Comparison of ENCODE assay signal across 32 cellular contexts in the genomic region with DNA sequence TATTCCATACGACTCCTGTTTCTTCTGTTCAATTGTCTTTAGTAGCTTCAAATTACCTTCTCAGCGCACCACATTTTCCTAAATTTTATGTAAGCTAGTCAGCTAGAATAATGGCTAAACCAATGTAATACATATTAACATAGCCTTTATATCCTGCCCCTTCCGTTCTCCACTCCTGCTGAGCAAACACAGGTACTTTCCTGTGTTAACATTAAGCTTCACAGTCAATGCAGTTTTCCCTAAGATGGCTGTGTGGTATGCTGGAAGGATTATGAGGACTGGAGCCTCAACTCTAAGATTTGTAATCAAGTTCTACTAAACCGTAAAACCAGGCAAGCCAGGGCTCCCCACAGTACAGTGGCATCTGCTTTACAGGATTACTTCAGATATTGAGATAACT. TPM values are rescaled to one million over a fixed set of nuclear protein-coding genes. Genes with fewer than 3 reads are reported as not detected.
"Had no signal": no experiment of that assay in that cellular context is flagged by ENCODE, and none has a peak within 500 bp of the region (broad histone marks: within the 10 kb centered on the region; RNA-seq: fewer than 3 reads in every experiment).

No MANE protein-coding gene starts in this region.

- H3K36me3 Mint-ChIP-seq: activated naive CD4-positive, alpha-beta T cell treated with anti-CD3 and anti-CD28 coated beads, Interleukin-2, amount 50 U/mL, for 72 hours; T-cell had no signal

- H3K36me3 ChIP-seq: adrenal gland, breast epithelium, SJCRH30 had no signal

- H3K4me1 Mint-ChIP-seq: activated CD4-positive, alpha-beta T cell treated with anti-CD3 and anti-CD28 coated beads, Interleukin-2, amount 10 ng/mL, durations not matched to agents 24 days and 14 days; T-cell had no signal

- H3K27ac ChIP-seq: adrenal gland, body of pancreas, breast epithelium, SJCRH30, VCaP had no signal

- H3K27ac Mint-ChIP-seq: activated CD4-positive, alpha-beta T cell treated with anti-CD3 and anti-CD28 coated beads, Interleukin-2, amount 10 ng/mL, durations not matched to agents 24 days and 14 days; activated naive CD4-positive, alpha-beta T cell treated with anti-CD3 and anti-CD28 coated beads for 36 hours; activated naive CD4-positive, alpha-beta T cell treated with anti-CD3 and anti-CD28 coated beads, Interleukin-2, amount 50 U/mL, for 72 hours; activated T-helper 1 cell treated with anti-CD3 and anti-CD28 coated beads, Interleukin-12 subunit alpha, Interleukin-12 subunit beta, Interleukin-2, Interleukin-4 antibody, amounts not matched to agents 30 ng/mL and 10 ng/mL and 1 ng/mL, durations not matched to agents 14 hours and 24 hours and 36 hours; T-cell had no signal

- H3K9me3 ChIP-seq: adrenal gland, body of pancreas, breast epithelium, SJCRH30 had no signal

- H3K4me3 Mint-ChIP-seq: activated CD4-positive, alpha-beta T cell treated with anti-CD3 and anti-CD28 coated beads, Interleukin-2, amount 10 ng/mL, durations not matched to agents 24 days and 14 days; activated naive CD4-positive, alpha-beta T cell treated with anti-CD3 and anti-CD28 coated beads for 36 hours; activated T-cell treated with anti-CD3 and anti-CD28 coated beads, Interleukin-2, amount 50 U/mL, for 4 hours; activated T-helper 1 cell treated with anti-CD3 and anti-CD28 coated beads, Interleukin-12 subunit alpha, Interleukin-12 subunit beta, Interleukin-2, Interleukin-4 antibody, amounts not matched to agents 30 ng/mL and 10 ng/mL and 1 ng/mL, durations not matched to agents 14 hours and 24 hours and 36 hours; T-cell had no signal

- H3K9me3 Mint-ChIP-seq: activated CD4-positive, alpha-beta T cell treated with anti-CD3 and anti-CD28 coated beads, Interleukin-2, amount 10 ng/mL, durations not matched to agents 24 days and 14 days; activated naive CD4-positive, alpha-beta T cell treated with anti-CD3 and anti-CD28 coated beads for 36 hours; activated T-helper 1 cell treated with anti-CD3 and anti-CD28 coated beads, Interleukin-12 subunit alpha, Interleukin-12 subunit beta, Interleukin-2, Interleukin-4 antibody, amounts not matched to agents 30 ng/mL and 10 ng/mL and 1 ng/mL, durations not matched to agents 14 hours and 24 hours and 36 hours had no signal

- ATAC-seq: activated naive CD4-positive, alpha-beta T cell treated with anti-CD3 and anti-CD28 coated beads, Interleukin-2, amount 50 U/mL, for 72 hours; activated T-cell treated with anti-CD3 and anti-CD28 coated beads, Interleukin-2, amount 50 U/mL, for 4 hours; body of pancreas; Panc1; SK-N-SH treated with all-trans-retinoic acid at 6 μM for 48 hours; T-cell had no signal

- H3K4me3 ChIP-seq: adrenal gland, breast epithelium, SJCRH30 had no signal

- H3K27me3 Mint-ChIP-seq: activated CD4-positive, alpha-beta T cell treated with anti-CD3 and anti-CD28 coated beads, Interleukin-2, amount 10 ng/mL, durations not matched to agents 24 days and 14 days; T-cell had no signal

- H3K4me1 ChIP-seq: adrenal gland, body of pancreas, breast epithelium, SJCRH30 had no signal

- DNase-seq: activated CD4-positive, alpha-beta T cell treated with anti-CD3 and anti-CD28 coated beads, Interleukin-2, amount 10 ng/mL, durations not matched to agents 24 days and 14 days; activated CD4-positive, alpha-beta T cell treated with anti-CD3 and anti-CD28 coated beads, Interleukin-2, amount 50 U/mL, for 48 hours; activated CD8-positive, alpha-beta memory T cell treated with anti-CD3 and anti-CD28 coated beads, Interleukin-2, amount 50 U/mL, for 4 hours; activated gamma-delta T cell treated with Interleukin-2 at 50 U/mL for 16 hours; activated naive CD4-positive, alpha-beta T cell treated with anti-CD3 and anti-CD28 coated beads for 36 hours; activated T-cell treated with anti-CD3 and anti-CD28 coated beads for 4 hours; activated T-cell treated with anti-CD3 and anti-CD28 coated beads, Interleukin-2, amount 50 U/mL, for 4 hours; adrenal gland; body of pancreas; NCI-H1092 treated with DMSO at 0.1 percent for 48 hours; NCI-H1417; NCI-H146; NCI-H187; NCI-H2081; NCI-H2171 treated with DMSO at 0.1 percent for 48 hours; NCI-H2227 treated with DMSO at 0.1 percent for 48 hours; NCI-H446; NCI-H510A treated with DMSO at 0.1 percent for 48 hours; NCI-H526 treated with DMSO at 0.1 percent for 48 hours; NCI-H774; SHP77; SJCRH30; T-cell; T-helper 2 cell; T-helper 9 cell had no signal

- H3K27me3 ChIP-seq: adrenal gland, body of pancreas, breast epithelium, SJCRH30 had no signal

RNA-seq across cellular contexts. Expression of a gene that starts 29.4 kb away (rescaled TPM):
- total RNA-seq: activated CD4-positive, alpha-beta T cell treated with anti-CD3 and anti-CD28 coated beads, Interleukin-2, amount 10 ng/mL, durations not matched to agents 24 days and 14 days; activated naive CD4-positive, alpha-beta T cell treated with anti-CD3 and anti-CD28 coated beads for 36 hours; activated naive CD4-positive, alpha-beta T cell treated with anti-CD3 and anti-CD28 coated beads, Interleukin-2, amount 50 U/mL, for 72 hours; activated T-cell treated with anti-CD3 and anti-CD28 coated beads, Interleukin-2, amount 50 U/mL, for 4 hours; activated T-helper 1 cell treated with anti-CD3 and anti-CD28 coated beads, Interleukin-12 subunit alpha, Interleukin-12 subunit beta, Interleukin-2, Interleukin-4 antibody, amounts not matched to agents 30 ng/mL and 10 ng/mL and 1 ng/mL, durations not matched to agents 14 hours and 24 hours and 36 hours; M059J; SJCRH30 had no signal
